Comparison of ENCODE assay signal across 26 cellular contexts in the genomic region with DNA sequence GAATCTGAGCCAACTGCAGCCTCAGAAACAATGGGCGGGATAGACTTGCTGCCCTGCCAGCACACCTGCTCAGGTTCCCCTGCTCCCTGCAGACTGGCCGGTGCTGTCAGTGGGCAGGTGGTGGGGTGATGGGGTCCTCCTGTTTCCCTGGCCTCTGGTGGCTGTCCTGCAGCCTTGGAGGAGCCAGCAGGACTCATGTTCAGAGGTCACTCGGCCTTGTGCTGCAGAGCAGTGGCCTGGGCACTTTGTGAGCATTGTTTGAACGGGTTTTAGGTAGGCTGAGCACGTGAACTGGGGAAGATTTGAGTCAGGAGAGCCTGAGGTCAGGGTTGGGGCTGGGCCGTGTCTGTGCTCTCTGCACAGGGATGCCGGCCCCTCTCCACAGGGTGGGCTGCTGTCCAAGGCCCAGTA. TPM values are rescaled to one million over a fixed set of nuclear protein-coding genes. Genes with fewer than 3 reads are reported as not detected.
"Had no signal": no experiment of that assay in that cellular context is flagged by ENCODE, and none has a peak within 500 bp of the region (broad histone marks: within the 10 kb centered on the region; RNA-seq: fewer than 3 reads in every experiment).

No MANE protein-coding gene starts in this region.

- H3K4me1 Mint-ChIP-seq: brain had no signal

- DNase-seq: activated B cell treated with CpG ODN at 0.5 μM for 24 hours; activated CD4-positive, alpha-beta memory T cell treated with anti-CD3 and anti-CD28 coated beads for 36 hours; activated CD4-positive, alpha-beta T cell treated with anti-CD3 and anti-CD28 coated beads for 1 hour; activated CD4-positive, alpha-beta T cell treated with anti-CD3 and anti-CD28 coated beads, Interleukin-2, amount 10 ng/mL, durations not matched to agents 24 days and 14 days; activated CD8-positive, alpha-beta memory T cell treated with anti-CD3 and anti-CD28 coated beads for 24 hours; activated naive CD8-positive, alpha-beta T cell treated with anti-CD3 and anti-CD28 coated beads, Interleukin-2, amount 50 U/mL, for 24 hours; activated T-cell treated with anti-CD3 and anti-CD28 coated beads, Interleukin-2, amount 50 U/mL, for 72 hours; amniotic stem cell; IMR-90; KG1; NCI-H1048; NCI-H146; NCI-H187 treated with DMSO at 0.1 percent for 48 hours; NCI-H2081 treated with DMSO at 0.1 percent for 48 hours; NCI-H226; NCI-H510A treated with DMSO at 0.1 percent for 48 hours; NCI-H69; PC-9; SHP77 treated with DMSO at 0.1 percent for 48 hours; T-helper 17 cell; T1000 had no signal

- H3K9me3 ChIP-seq: ascending aorta had no signal

- H3K27me3 ChIP-seq: ascending aorta had no signal

- H3K27ac Mint-ChIP-seq: activated B cell treated with CpG ODN at 0.5 μM for 24 hours; activated CD4-positive, alpha-beta memory T cell treated with anti-CD3 and anti-CD28 coated beads for 36 hours; activated CD4-positive, alpha-beta T cell treated with anti-CD3 and anti-CD28 coated beads, Interleukin-2, amount 10 ng/mL, durations not matched to agents 24 days and 14 days; activated naive CD4-positive, alpha-beta T cell treated with anti-CD3 and anti-CD28 coated beads, Interleukin-2, amount 50 U/mL, for 72 hours; activated naive CD8-positive, alpha-beta T cell treated with anti-CD3 and anti-CD28 coated beads, Interleukin-2, amount 50 U/mL, for 24 hours; activated T-cell treated with anti-CD3 and anti-CD28 coated beads, Interleukin-2, amount 50 U/mL, for 72 hours; activated T-helper 2 cell treated with anti-CD3 and anti-CD28 coated beads, Interferon-gamma antibody, Interleukin-2, Interleukin-4, amounts not matched to agents 10 μg/mL and 5 μg/mL and 100 μg/mL, durations not matched to agents 14 hours and 24 hours and 36 hours; brain; T-helper 17 cell had no signal

- H3K4me3 ChIP-seq: ascending aorta, PC-9 had no signal

- H3K9me3 Mint-ChIP-seq: activated B cell treated with CpG ODN at 0.5 μM for 24 hours; activated CD4-positive, alpha-beta memory T cell treated with anti-CD3 and anti-CD28 coated beads for 36 hours; activated CD4-positive, alpha-beta T cell treated with anti-CD3 and anti-CD28 coated beads, Interleukin-2, amount 10 ng/mL, durations not matched to agents 24 days and 14 days; activated naive CD4-positive, alpha-beta T cell treated with anti-CD3 and anti-CD28 coated beads, Interleukin-2, amount 50 U/mL, for 72 hours; activated naive CD8-positive, alpha-beta T cell treated with anti-CD3 and anti-CD28 coated beads, Interleukin-2, amount 50 U/mL, for 24 hours; activated T-cell treated with anti-CD3 and anti-CD28 coated beads, Interleukin-2, amount 50 U/mL, for 72 hours; activated T-helper 2 cell treated with anti-CD3 and anti-CD28 coated beads, Interferon-gamma antibody, Interleukin-2, Interleukin-4, amounts not matched to agents 10 μg/mL and 5 μg/mL and 100 μg/mL, durations not matched to agents 14 hours and 24 hours and 36 hours had no signal

- FAIRE-seq: TTC549 had no signal

- H3K36me3 Mint-ChIP-seq: activated naive CD4-positive, alpha-beta T cell treated with anti-CD3 and anti-CD28 coated beads, Interleukin-2, amount 50 U/mL, for 72 hours had no signal

- H3K4me3 Mint-ChIP-seq: activated B cell treated with CpG ODN at 0.5 μM for 24 hours; activated CD4-positive, alpha-beta memory T cell treated with anti-CD3 and anti-CD28 coated beads for 36 hours; activated CD4-positive, alpha-beta T cell treated with anti-CD3 and anti-CD28 coated beads, Interleukin-2, amount 10 ng/mL, durations not matched to agents 24 days and 14 days; activated naive CD8-positive, alpha-beta T cell treated with anti-CD3 and anti-CD28 coated beads, Interleukin-2, amount 50 U/mL, for 24 hours; activated T-cell treated with anti-CD3 and anti-CD28 coated beads, Interleukin-2, amount 50 U/mL, for 72 hours; brain; T-helper 17 cell had no signal

- ATAC-seq: activated naive CD4-positive, alpha-beta T cell treated with anti-CD3 and anti-CD28 coated beads, Interleukin-2, amount 50 U/mL, for 72 hours; activated naive CD8-positive, alpha-beta T cell treated with anti-CD3 and anti-CD28 coated beads, Interleukin-2, amount 50 U/mL, for 24 hours; activated T-cell treated with anti-CD3 and anti-CD28 coated beads, Interleukin-2, amount 50 U/mL, for 72 hours; T-helper 17 cell had no signal

- H3K27me3 Mint-ChIP-seq: activated B cell treated with CpG ODN at 0.5 μM for 24 hours; activated CD4-positive, alpha-beta memory T cell treated with anti-CD3 and anti-CD28 coated beads for 36 hours; activated CD4-positive, alpha-beta T cell treated with anti-CD3 and anti-CD28 coated beads, Interleukin-2, amount 10 ng/mL, durations not matched to agents 24 days and 14 days; activated naive CD8-positive, alpha-beta T cell treated with anti-CD3 and anti-CD28 coated beads, Interleukin-2, amount 50 U/mL, for 24 hours; T-helper 17 cell had no signal

- H3K27ac ChIP-seq: ascending aorta, PC-9 had no signal

- H3K4me1 ChIP-seq: ascending aorta had no signal

RNA-seq across cellular contexts. Expression of a gene that starts 50.8 kb away (rescaled TPM):
- total RNA-seq: ascending aorta had no signal
